1 cellular context compared by ENCODE assay signal in the genomic region with DNA sequence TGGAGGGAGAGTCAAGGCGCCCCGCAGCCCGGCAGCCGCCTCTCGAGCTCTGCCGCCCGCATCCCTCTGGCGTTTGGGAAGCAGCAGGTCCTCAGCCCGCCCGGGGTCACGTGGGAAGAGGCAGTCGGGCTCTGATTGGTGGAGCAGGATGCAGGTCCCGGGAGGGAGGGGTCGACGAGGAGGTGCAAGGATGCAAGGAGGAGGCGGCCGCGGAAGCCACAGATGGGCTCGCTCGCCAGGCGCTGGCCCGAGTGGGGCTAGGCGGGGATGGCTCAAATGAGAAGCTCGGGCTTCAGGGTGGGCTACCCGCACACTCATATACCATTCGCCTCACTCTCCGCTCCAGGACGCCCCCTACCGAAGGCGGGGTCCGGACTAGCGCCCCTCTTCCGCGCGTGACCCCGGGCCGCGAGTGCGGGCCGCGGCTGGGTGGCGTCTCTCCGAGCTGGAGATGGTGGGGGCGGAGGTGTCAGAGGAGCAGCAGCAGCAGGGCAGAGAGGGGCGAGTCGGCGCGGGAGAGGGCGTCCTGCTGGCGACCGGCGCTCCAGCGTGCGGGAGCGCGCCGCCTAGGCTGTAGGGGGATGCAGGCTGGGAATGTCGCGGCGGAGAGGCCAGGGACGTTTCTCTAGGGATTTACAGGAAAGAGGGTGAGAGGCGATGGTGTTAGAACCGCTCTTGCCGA.
TF ChIP-seq lines count a peak whose summit lies in the region.

TMEFF2 (minus strand) TSS at position 68 of the 682 bp plus-strand sequence. CDS start 409 bp downstream, outside the sequence.

TF ChIP-seq in GM23338, 12 proteins besides CTCF, POLR2A, EP300 and RAD21 (continued from another document):
- TF ChIP-seq ZNF462 (CRISPR knock-in tag; IDR thresholded peaks at IDR 0.05) (no peak), ZNF114 (CRISPR knock-in tag; IDR thresholded peaks at IDR 0.05) (no peak), EZH2 (IDR thresholded peaks at IDR 0.05; ENCODE audit: low read depth, unreplicated experiment) (no peak)
